In the genomic region with DNA sequence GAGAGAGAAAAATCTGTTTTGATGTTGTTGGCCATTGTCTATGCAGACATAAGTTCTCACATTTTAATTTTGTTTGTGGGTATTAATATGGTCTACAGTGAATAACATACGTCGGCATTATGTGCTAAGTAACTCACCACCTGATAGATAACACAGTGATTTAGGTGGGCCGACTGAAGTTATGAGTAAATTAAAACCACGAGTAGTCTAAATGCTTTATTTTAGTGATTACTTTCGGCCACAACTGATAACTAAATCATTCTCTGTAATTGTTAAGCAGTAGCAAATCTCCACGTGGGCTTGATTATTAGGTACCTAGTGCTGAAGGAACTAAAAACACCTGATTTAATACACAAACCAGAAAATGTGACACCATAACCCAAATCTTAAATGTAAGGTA, we compare ENCODE assay signal across 8 cellular contexts. TPM values are rescaled to one million over a fixed set of nuclear protein-coding genes. Genes with fewer than 3 reads are reported as not detected.
DNase-seq lines count a peak whose midpoint lies in the region; ATAC-seq, FAIRE-seq and TF ChIP-seq lines count a peak whose summit lies in the region.

No MANE protein-coding gene starts in this region.

- no peak overlapping the region for H4K91ac ChIP-seq in mesenchymal stem cell (ENCODE audit: low read length)

- peak overlapping the region; percentile 79 to 98 (median 90) for H3K4me3 ChIP-seq in heart left ventricle
- H3K4me3 ChIP-seq in astrocyte (ENCODE audit: insufficient read depth, low read depth, low read length), result peak overlapping the region; percentile 95
- H3K4me3 ChIP-seq in mesenchymal stem cell (ENCODE audit: insufficient read depth in 1 of 2, low read depth in 1 of 2, low read length in 2 of 2), result peak overlapping the region in 1 of 2 experiments; percentile 94
- peak overlapping the region in 1 of 2 donors; percentile 95 for H3K4me3 ChIP-seq in uterus
- H3K4me3 ChIP-seq in adrenal gland, result peak overlapping the region in 1 of 4 donors; percentile 85

- DNase-seq in heart left ventricle, result no peak
- DNase-seq in left cardiac atrium, result no peak
- DNase-seq in astrocyte (ENCODE audit: low read depth), result no peak
- DNase-seq in mesenchymal stem cell, result no peak
- no peak for DNase-seq in uterus
- DNase-seq in adrenal gland, result no peak
- no peak for DNase-seq in ureter (ENCODE audit: low spot score)
- DNase-seq in stimulated activated CD4-positive, alpha-beta T cell treated with anti-CD3 and anti-CD28 coated beads, Interleukin-2, amount 100 ng/mL, for 24 hours, result no peak

- peaks cover 40% of the 10 kb centered on the region for H3K79me2 ChIP-seq in astrocyte (ENCODE audit: insufficient read depth, low read length)

- no peak overlapping the region for H2BK120ac ChIP-seq in mesenchymal stem cell (ENCODE audit: low read depth, low read length)

- no peak overlapping the region for H4K8ac ChIP-seq in mesenchymal stem cell (ENCODE audit: low read length)

- H2BK15ac ChIP-seq in mesenchymal stem cell (ENCODE audit: low read depth, poor library complexity, severe bottlenecking), result no peak overlapping the region

- no peaks in the 10 kb centered on the region for H3K27me3 ChIP-seq in heart left ventricle
- H3K27me3 ChIP-seq in astrocyte (ENCODE audit: insufficient read depth, low read length), result no peaks in the 10 kb centered on the region
- H3K27me3 ChIP-seq in mesenchymal stem cell (ENCODE audit: control insufficient read depth in 1 of 2, insufficient read depth in 1 of 2, low read length in 2 of 2), result no peaks in the 10 kb centered on the region
- H3K27me3 ChIP-seq in uterus, result no peaks in the 10 kb centered on the region
- H3K27me3 ChIP-seq in adrenal gland, result no peaks in the 10 kb centered on the region

- H3K14ac ChIP-seq in mesenchymal stem cell (ENCODE audit: low read length in 2 of 2), result no peak overlapping the region

- peak overlapping the region; percentile 95 for H3K4me3 Mint-ChIP-seq in astrocyte (ENCODE audit: unreplicated experiment)

- H2BK5ac ChIP-seq in mesenchymal stem cell (ENCODE audit: low read depth, low read length, poor library complexity, severe bottlenecking), result no peak overlapping the region

- H2BK12ac ChIP-seq in mesenchymal stem cell (ENCODE audit: low read length in 2 of 2), result no peak overlapping the region

- no peak overlapping the region for H3K4ac ChIP-seq in mesenchymal stem cell (ENCODE audit: low read depth in 1 of 2, low read length in 2 of 2)

- no peak overlapping the region for H3K18ac ChIP-seq in mesenchymal stem cell (ENCODE audit: low read depth in 1 of 2, low read length in 2 of 2)

- H2AFZ ChIP-seq in astrocyte (ENCODE audit: low read depth, low read length), result peak overlapping the region; percentile 88
- no peak overlapping the region for H2AFZ ChIP-seq in mesenchymal stem cell (ENCODE audit: low read depth, low read length)

- intact Hi-C loops in heart left ventricle (cut with DNase I) (loop anchor here in 9 of 10 donors (5.0 to 10.0 kb wide), 9 partner anchors 44 to 821 kb away; partner anchors contain the start of genes PRSS35 (in 5 of the 9), PGM3 (in 3 of the 9), RWDD2A (in 3 of the 9) and IBTK (in 1 of the 9)), left cardiac atrium (cut with DNase I) (loop anchor here (5.0 to 10.0 kb wide), 3 partner anchors 124 to 821 kb away; partner anchors contain the start of genes IBTK (in 1 of the 2), PGM3 (in 1 of the 2) and RWDD2A (in 1 of the 2)), uterus (cut with DNase I; ENCODE audit: low total_unique reads) (loop anchor here (10.0 kb wide), 1 partner anchor 136 kb away; no protein-coding TSS in a partner anchor), adrenal gland (cut with DNase I) (loop anchor here (10.0 kb wide), 2 partner anchors 146 to 446 kb away; partner anchors contain the start of gene PRSS35 (in 1 of the 2))

- H3K36me3 ChIP-seq in heart left ventricle (no peaks in the 10 kb centered on the region), astrocyte (ENCODE audit: insufficient read depth, low read length) (no peaks in the 10 kb centered on the region), mesenchymal stem cell (ENCODE audit: control insufficient read depth in 1 of 2, insufficient read depth in 2 of 2, low read depth in 1 of 2, low read length in 2 of 2) (no peaks in the 10 kb centered on the region), uterus (no peaks in the 10 kb centered on the region), adrenal gland (replicated peaks in 1 of 2) (no peaks in the 10 kb centered on the region)

- H3K27ac Mint-ChIP-seq in astrocyte (ENCODE audit: unreplicated experiment), result peak overlapping the region; percentile 81

- H3K4me2 ChIP-seq in astrocyte (ENCODE audit: low read length) (peak overlapping the region; percentile 91), mesenchymal stem cell (ENCODE audit: low read length, poor library complexity, severe bottlenecking) (peak overlapping the region; percentile 57)

- H3K36me3 Mint-ChIP-seq in astrocyte (ENCODE audit: low read depth, unreplicated experiment), result no peaks in the 10 kb centered on the region

- H3K9me3 ChIP-seq in heart left ventricle, result no peaks in the 10 kb centered on the region
- H3K9me3 ChIP-seq in astrocyte (ENCODE audit: insufficient read depth, low read depth, low read length), result no peaks in the 10 kb centered on the region
- H3K9me3 ChIP-seq in mesenchymal stem cell (ENCODE audit: control insufficient read depth, low read length), result no peaks in the 10 kb centered on the region
- H3K9me3 ChIP-seq in uterus, result no peaks in the 10 kb centered on the region
- no peaks in the 10 kb centered on the region for H3K9me3 ChIP-seq in adrenal gland (replicated peaks in 1 of 3)

- peak overlapping the region in 8 of 12 donors; percentile 88 to 95 (median 90) for H3K27ac ChIP-seq in heart left ventricle
- H3K27ac ChIP-seq in astrocyte (ENCODE audit: low read depth, low read length), result no peak overlapping the region
- no peak overlapping the region for H3K27ac ChIP-seq in mesenchymal stem cell (ENCODE audit: low read length, poor library complexity, severe bottlenecking)
- peak overlapping the region; percentile 63 to 87 for H3K27ac ChIP-seq in uterus
- peak overlapping the region in 1 of 5 donors; percentile 88 for H3K27ac ChIP-seq in adrenal gland

- H3K4me1 ChIP-seq in heart left ventricle (peaks cover 0 to 54% (median 32%) of the 10 kb centered on the region in 12 donors), astrocyte (ENCODE audit: insufficient read depth, low read length) (peaks cover 4% of the 10 kb centered on the region), mesenchymal stem cell (ENCODE audit: control insufficient read depth, insufficient read depth, low read depth, low read length) (peaks cover 3% of the 10 kb centered on the region), uterus (no peaks in the 10 kb centered on the region), adrenal gland (replicated peaks in 1 of 2) (peaks cover 3 to 41% of the 10 kb centered on the region in 2 donors)

- H3K27me3 Mint-ChIP-seq in astrocyte (ENCODE audit: low read depth, unreplicated experiment), result no peaks in the 10 kb centered on the region

- no peaks in the 10 kb centered on the region for H3K9me3 Mint-ChIP-seq in astrocyte (ENCODE audit: unreplicated experiment)

- H2AK5ac ChIP-seq in mesenchymal stem cell (ENCODE audit: low read length, severe bottlenecking), result no peak overlapping the region

- H3K79me1 ChIP-seq in mesenchymal stem cell (replicated peaks; ENCODE audit: low read length, poor library complexity, severe bottlenecking), result peaks cover 15% of the 10 kb centered on the region

- no peak for TF ChIP-seq POLR2A in heart left ventricle (IDR thresholded peaks at IDR 0.05)
- TF ChIP-seq POLR2A in uterus (IDR thresholded peaks at IDR 0.05), result no peak
- TF ChIP-seq POLR2A in adrenal gland (IDR thresholded peaks at IDR 0.05), result no peak

- WGBS in heart left ventricle, 4 donors, result 32 to 39% (median 36%) methylated on average over 6 of the region's 6 CpGs
- 79% methylated on average over 2 of the region's 6 CpGs for WGBS in mesenchymal stem cell
- 37 to 53% (median 45%) methylated on average over 6 of the region's 6 CpGs for WGBS in adrenal gland, 4 donors

- H3K9ac ChIP-seq in astrocyte (ENCODE audit: low read length) (peak overlapping the region; percentile 89), mesenchymal stem cell (ENCODE audit: low read length) (peak overlapping the region; percentile 93)

- no peak overlapping the region for H3K23ac ChIP-seq in mesenchymal stem cell (ENCODE audit: low read length in 2 of 2)

- H3K4me1 Mint-ChIP-seq in astrocyte (ENCODE audit: low read depth, unreplicated experiment), result peaks cover 7% of the 10 kb centered on the region

- H4K20me1 ChIP-seq in astrocyte (ENCODE audit: insufficient read depth, low read length), result peaks cover under 1% of the 10 kb centered on the region

- FAIRE-seq in astrocyte (lab: Jason Lieb, UNC), result no peak

- no peak for ATAC-seq in heart left ventricle
- no peak for ATAC-seq in left cardiac atrium

- TF ChIP-seq CTCF in heart left ventricle (IDR thresholded peaks at IDR 0.05) (no peak), astrocyte (IDR thresholded peaks at IDR 0.05; ENCODE audit: insufficient read depth, low read depth, low read length) (no peak), uterus (IDR thresholded peaks at IDR 0.05) (no peak), adrenal gland (IDR thresholded peaks at IDR 0.05) (no peak)

RNA-seq across cellular contexts. Expression of gene DOP1A, which starts 1.2 kb away (rescaled TPM):
- total RNA-seq in heart left ventricle (10 to 100 TPM; 12.6 to 25.7 (median 24.0) TPM), left cardiac atrium (10 to 100 TPM; 11.8 to 14.3 TPM), astrocyte (13.0 and 14.2 TPM in 2 replicates), uterus (10 to 100 TPM; 12.9 to 88.8 (median 31.7) TPM), adrenal gland (10 to 100 TPM; 12.2 to 27.5 (median 19.7) TPM), ureter (43.1 TPM)
- polyA plus RNA-seq in heart left ventricle (1 to 10 TPM; 5.0 to 5.9 TPM), adrenal gland (10 to 100 TPM; 11.3 to 11.7 (median 11.4) TPM)
- polyA plus RNA-seq in mesenchymal stem cell (2013, experiment 1 of 2), result 3.7 TPM
- polyA plus RNA-seq in mesenchymal stem cell (2013, experiment 2 of 2), result 3.5 TPM

RNA-seq across cellular contexts. Expression of gene UBE3D, which starts 3.0 kb away (rescaled TPM):
- total RNA-seq in heart left ventricle (1 to 10 TPM; 2.0 to 5.3 (median 2.7) TPM), left cardiac atrium (1 to 10 TPM; 3.0 to 3.1 TPM), astrocyte (6.8 and 7.4 TPM in 2 replicates), uterus (10 to 100 TPM in 2 of 4 donors, 1 to 10 TPM in 2; 8.9 to 20.5 (median 13.1) TPM), adrenal gland (10 to 100 TPM in 2 of 8 donors, 1 to 10 TPM in 6; 1.3 to 12.3 (median 7.6) TPM), ureter (6.5 TPM)
- polyA plus RNA-seq in heart left ventricle (1 to 10 TPM; 2.9 to 3.5 TPM), adrenal gland (10 to 100 TPM in 1 of 3 donors, 1 to 10 TPM in 2; 3.1 to 15.9 (median 9.5) TPM)
- 5.4 TPM for polyA plus RNA-seq in mesenchymal stem cell (2013, experiment 1 of 2)
- 5.3 TPM for polyA plus RNA-seq in mesenchymal stem cell (2013, experiment 2 of 2)

Comparison
In these comparisons a context has a peak if more than half of its experiments do, and no peak if none do; other contexts are left out.
1. H3K27ac ChIP-seq: peak in heart left ventricle (8 of 12) and uterus (2 of 2); none in astrocyte (single experiment) and mesenchymal stem cell (single experiment).